Comparison of ENCODE assay signal across 18 cellular contexts in the genomic region with DNA sequence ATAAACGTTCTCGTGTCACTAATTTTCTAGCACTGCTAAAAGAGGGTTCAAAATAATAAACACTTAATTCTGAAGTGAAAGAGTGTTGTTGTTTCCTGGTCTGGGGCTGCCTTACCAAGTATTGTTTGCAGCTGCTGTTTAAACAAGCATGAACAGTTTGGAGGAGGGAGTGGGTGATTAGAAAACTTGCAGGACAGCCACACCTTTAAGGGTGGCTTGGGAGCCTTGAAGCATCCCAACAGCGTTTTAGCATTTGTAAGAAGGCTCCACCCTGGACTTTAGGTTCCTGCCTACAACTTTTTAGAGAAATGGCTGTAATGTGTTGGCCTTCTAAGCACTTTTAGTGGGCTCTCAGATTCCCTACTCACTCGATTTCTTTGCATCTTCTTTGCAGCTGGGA.
DNase-seq lines count a peak whose midpoint lies in the region; ATAC-seq and TF ChIP-seq lines count a peak whose summit lies in the region.
"Had no signal": no experiment of that assay in that cellular context is flagged by ENCODE, and none has a peak within 500 bp of the region (broad histone marks: within the 10 kb centered on the region; RNA-seq: fewer than 3 reads in every experiment).

No MANE protein-coding gene starts in this region.

- H3F3A ChIP-seq in GM23338 (replicated peaks; ENCODE audit: low read depth), result 0 out of 2 replicates have a peak, but pooled peaks cover 6% of the 10 kb centered on the region

- H3K36me3 ChIP-seq in GM23338 (ENCODE audit: insufficient read depth) (no peaks in the 10 kb centered on the region), mesenchymal stem cell (ENCODE audit: control insufficient read depth in 1 of 2, insufficient read depth in 2 of 2, low read depth in 1 of 2, low read length in 2 of 2) (no peaks in the 10 kb centered on the region)

- H3K27me3 ChIP-seq in GM23338 (ENCODE audit: insufficient read depth) (no peaks in the 10 kb centered on the region), mesenchymal stem cell (ENCODE audit: control insufficient read depth in 1 of 2, insufficient read depth in 1 of 2, low read length in 2 of 2) (no peaks in the 10 kb centered on the region)

- CTCF ChIA-PET in WTC11 (lab: Charles Lee), result interaction anchor here (1.1 to 3.6 kb wide), 2 partner anchors 49 to 804 kb away, joined by 5 to 27 read pairs; no protein-coding TSS in a partner anchor

- H3K4me2 ChIP-seq in GM23338 (peak overlapping the region; percentile 25), mesenchymal stem cell (ENCODE audit: low read length, poor library complexity, severe bottlenecking) (no peak overlapping the region)

- no peak overlapping the region for H4K91ac ChIP-seq in mesenchymal stem cell (ENCODE audit: low read length)

- H3K9me3 ChIP-seq in mesenchymal stem cell (ENCODE audit: control insufficient read depth, low read length), result no peaks in the 10 kb centered on the region

- H3K9me3 Mint-ChIP-seq in GM23338 (peaks cover 4% of the 10 kb centered on the region; the same call in 1 of the 3 replicates), WTC11 (peaks cover 11% of the 10 kb centered on the region)
- no peaks in the 10 kb centered on the region for H3K9me3 Mint-ChIP-seq in activated naive CD8-positive, alpha-beta T cell treated with anti-CD3 and anti-CD28 coated beads, Interleukin-2, amount 50 U/mL, for 24 hours
- H3K9me3 Mint-ChIP-seq: CD8-positive, alpha-beta T cell had no signal

- H3K9ac ChIP-seq in mesenchymal stem cell (ENCODE audit: low read length), result no peak overlapping the region

- 0 out of 2 replicates have a peak, but pooled peaks cover 2% of the 10 kb centered on the region for H3K9me2 ChIP-seq in GM23338 (ENCODE audit: insufficient read depth)

- H3K4me3 Mint-ChIP-seq in GM23338, result no peak overlapping the region
- no peak overlapping the region for H3K4me3 Mint-ChIP-seq in WTC11
- H3K4me3 Mint-ChIP-seq in activated naive CD8-positive, alpha-beta T cell treated with anti-CD3 and anti-CD28 coated beads, Interleukin-2, amount 50 U/mL, for 24 hours, result no peak overlapping the region
- H3K4me3 Mint-ChIP-seq: CD8-positive, alpha-beta T cell; H9; IgD-negative memory B cell had no signal

- H3K27ac ChIP-seq in GM23338 (ENCODE audit: low read depth), result 0 out of 2 replicates have a peak overlapping the region, but pooled peaks have one; percentile 52
- no peak overlapping the region for H3K27ac ChIP-seq in mesenchymal stem cell (ENCODE audit: low read length, poor library complexity, severe bottlenecking)

- no peak overlapping the region for H2BK5ac ChIP-seq in mesenchymal stem cell (ENCODE audit: low read depth, low read length, poor library complexity, severe bottlenecking)

- H3K4me1 Mint-ChIP-seq in GM23338 (peaks cover 23% of the 10 kb centered on the region), WTC11 (peaks cover 25% of the 10 kb centered on the region)
- no peaks in the 10 kb centered on the region for H3K4me1 Mint-ChIP-seq in activated naive CD8-positive, alpha-beta T cell treated with anti-CD3 and anti-CD28 coated beads, Interleukin-2, amount 50 U/mL, for 24 hours
- H3K4me1 Mint-ChIP-seq: IgD-negative memory B cell had no signal

- H2AFZ ChIP-seq in GM23338 (no peak overlapping the region), mesenchymal stem cell (ENCODE audit: low read depth, low read length) (no peak overlapping the region)

- no peak overlapping the region for H3K23ac ChIP-seq in mesenchymal stem cell (ENCODE audit: low read length in 2 of 2)

- WGBS in mesenchymal stem cell, result 28% methylated on average over 2 of the region's 4 CpGs

- POLR2A ChIA-PET in WTC11 (lab: Charles Lee), result interaction anchor here (0.6 kb wide), 1 partner anchor 532 kb away, joined by 3 read pairs; no protein-coding TSS in a partner anchor

- no peak overlapping the region for H3K18ac ChIP-seq in mesenchymal stem cell (ENCODE audit: low read depth in 1 of 2, low read length in 2 of 2)

- peak; percentile 77 for ATAC-seq in GM23338
- peak; percentile 69 for ATAC-seq in WTC11
- no peak for ATAC-seq in HG03378 (IDR thresholded peaks at IDR 0.05; ENCODE audit: unreplicated experiment)
- ATAC-seq in activated naive CD8-positive, alpha-beta T cell treated with anti-CD3 and anti-CD28 coated beads, Interleukin-2, amount 50 U/mL, for 24 hours, result no peak
- no peak for ATAC-seq in GM21423 (IDR thresholded peaks at IDR 0.05; ENCODE audit: unreplicated experiment)
- ATAC-seq: CD8-positive, alpha-beta T cell had no signal

- H3K4ac ChIP-seq in mesenchymal stem cell (ENCODE audit: low read depth in 1 of 2, low read length in 2 of 2), result no peak overlapping the region

- H3K4me1 ChIP-seq in GM23338 (ENCODE audit: insufficient read depth), result peaks cover 13% of the 10 kb centered on the region
- H3K4me1 ChIP-seq in mesenchymal stem cell (ENCODE audit: control insufficient read depth, insufficient read depth, low read depth, low read length), result peaks cover 3% of the 10 kb centered on the region

- H4K20me1 ChIP-seq in GM23338 (replicated peaks; ENCODE audit: insufficient read depth), result no peaks in the 10 kb centered on the region

- no peaks in the 10 kb centered on the region for H3K79me1 ChIP-seq in mesenchymal stem cell (replicated peaks; ENCODE audit: low read length, poor library complexity, severe bottlenecking)

- H2BK12ac ChIP-seq in mesenchymal stem cell (ENCODE audit: low read length in 2 of 2), result no peak overlapping the region

- no peak overlapping the region for H2BK15ac ChIP-seq in mesenchymal stem cell (ENCODE audit: low read depth, poor library complexity, severe bottlenecking)

- H3K4me3 ChIP-seq in GM23338, result no peak overlapping the region
- H3K4me3 ChIP-seq in mesenchymal stem cell (ENCODE audit: insufficient read depth in 1 of 2, low read depth in 1 of 2, low read length in 2 of 2), result no peak overlapping the region

- no peaks in the 10 kb centered on the region for H3K79me2 ChIP-seq in GM23338 (replicated peaks; ENCODE audit: insufficient read depth)

- H3K27ac Mint-ChIP-seq in GM23338 (0 out of 2 replicates have a peak overlapping the region, but pooled peaks have one; percentile 5), WTC11 (peak overlapping the region; percentile 59)
- no peak overlapping the region for H3K27ac Mint-ChIP-seq in activated naive CD8-positive, alpha-beta T cell treated with anti-CD3 and anti-CD28 coated beads, Interleukin-2, amount 50 U/mL, for 24 hours
- H3K27ac Mint-ChIP-seq: CD8-positive, alpha-beta T cell; IgD-negative memory B cell had no signal

- no peak overlapping the region for H3K14ac ChIP-seq in mesenchymal stem cell (ENCODE audit: low read length in 2 of 2)

- H2BK120ac ChIP-seq in mesenchymal stem cell (ENCODE audit: low read depth, low read length), result no peak overlapping the region

- no peak for TF ChIP-seq CTCF in GM23338 (conservative IDR thresholded peaks at IDR 0.05; ENCODE audit: low read depth in 2 of 2)
- TF ChIP-seq CTCF in WTC11 (IDR thresholded peaks at IDR 0.05), result no peak

- H3K36me3 Mint-ChIP-seq in GM23338 (ENCODE audit: low read depth) (peaks cover 5% of the 10 kb centered on the region; the same call in 1 of the 3 replicates), WTC11 (peaks cover 6% of the 10 kb centered on the region)
- no peaks in the 10 kb centered on the region for H3K36me3 Mint-ChIP-seq in activated naive CD8-positive, alpha-beta T cell treated with anti-CD3 and anti-CD28 coated beads, Interleukin-2, amount 50 U/mL, for 24 hours (ENCODE audit: low read depth)
- H3K36me3 Mint-ChIP-seq: CD8-positive, alpha-beta T cell; IgD-negative memory B cell had no signal

- DNase-seq in COR-L47 (lab: John Stamatoyannopoulos, UW) (peak; percentile 19), GM23338 (ENCODE audit: low spot score) (peak; percentile 36), WTC11 (ENCODE audit: low spot score) (no peak), mesenchymal stem cell (no peak)
- DNase-seq in activated naive CD8-positive, alpha-beta T cell treated with anti-CD3 and anti-CD28 coated beads, Interleukin-2, amount 50 U/mL, for 24 hours, result no peak
- DNase-seq in stimulated activated CD4-positive, alpha-beta T cell treated with anti-CD3 and anti-CD28 coated beads, Interleukin-12 subunit alpha, Interleukin-12 subunit beta, amount 100 ng/mL, for 4 hours, result no peak
- DNase-seq: CD8-positive, alpha-beta T cell; EL; H9; NCI-H1105; NCI-H187; NCI-H2171 treated with DMSO at 0.1 percent for 48 hours; NCI-H524; OCI-M1; T-helper 2 cell had no signal

- H4K8ac ChIP-seq in mesenchymal stem cell (ENCODE audit: low read length), result no peak overlapping the region

- H2AK5ac ChIP-seq in mesenchymal stem cell (ENCODE audit: low read length, severe bottlenecking), result peak overlapping the region; percentile 65

- H3K27me3 Mint-ChIP-seq in GM23338 (ENCODE audit: insufficient read depth, low read depth, poor library complexity) (peaks cover 1% of the 10 kb centered on the region), WTC11 (ENCODE audit: low read depth) (no peaks in the 10 kb centered on the region)
- H3K27me3 Mint-ChIP-seq in activated naive CD8-positive, alpha-beta T cell treated with anti-CD3 and anti-CD28 coated beads, Interleukin-2, amount 50 U/mL, for 24 hours, result peaks cover 5% of the 10 kb centered on the region

TF ChIP-seq in GM23338, 12 proteins besides CTCF, POLR2A, EP300 and RAD21 (continues in another document):
- no peak for TF ChIP-seq JUNB (IDR thresholded peaks at IDR 0.05; ENCODE audit: unreplicated experiment)
- TF ChIP-seq ZNF331 (CRISPR knock-in tag; IDR thresholded peaks at IDR 0.05; ENCODE audit: low read depth), result no peak
- no peak for TF ChIP-seq POLR2AphosphoS5 (IDR thresholded peaks at IDR 0.05; ENCODE audit: low read depth)
- TF ChIP-seq NANOG (IDR thresholded peaks at IDR 0.05; ENCODE audit: borderline replicate concordance), result no peak

TF ChIP-seq in WTC11, 78 proteins besides CTCF, POLR2A, EP300 and RAD21 (continues in another document):
- no peak for TF ChIP-seq JUN (CRISPR knock-in tag; IDR thresholded peaks at IDR 0.05)
- TF ChIP-seq, protein P1, sequence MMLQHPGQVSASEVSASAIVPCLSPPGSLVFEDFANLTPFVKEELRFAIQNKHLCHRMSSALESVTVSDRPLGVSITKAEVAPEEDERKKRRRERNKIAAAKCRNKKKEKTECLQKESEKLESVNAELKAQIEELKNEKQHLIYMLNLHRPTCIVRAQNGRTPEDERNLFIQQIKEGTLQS (CRISPR knock-in tag; conservative IDR thresholded peaks at IDR 0.05), result no peak
- TF ChIP-seq HMGXB4 (CRISPR knock-in tag; IDR thresholded peaks at IDR 0.05), result no peak
- TF ChIP-seq PRRX2 (CRISPR knock-in tag; IDR thresholded peaks at IDR 0.05), result no peak

Comparison
In these comparisons a context has a peak if more than half of its experiments do, and no peak if none do; other contexts are left out.
1. DNase-seq: peak in COR-L47 (single experiment) and GM23338 (single experiment); none in WTC11 (single experiment), mesenchymal stem cell (single experiment), activated naive CD8-positive, alpha-beta T cell treated with anti-CD3 and anti-CD28 coated beads, Interleukin-2, amount 50 U/mL, for 24 hours (single experiment) and stimulated activated CD4-positive, alpha-beta T cell treated with anti-CD3 and anti-CD28 coated beads, Interleukin-12 subunit alpha, Interleukin-12 subunit beta, amount 100 ng/mL, for 4 hours (single experiment).
2. ATAC-seq: peak in GM23338 (single experiment) and WTC11 (single experiment); none in HG03378 (single experiment), activated naive CD8-positive, alpha-beta T cell treated with anti-CD3 and anti-CD28 coated beads, Interleukin-2, amount 50 U/mL, for 24 hours (single experiment) and GM21423 (single experiment).